ENCODE assay signal across 10 cellular contexts in the genomic region with DNA sequence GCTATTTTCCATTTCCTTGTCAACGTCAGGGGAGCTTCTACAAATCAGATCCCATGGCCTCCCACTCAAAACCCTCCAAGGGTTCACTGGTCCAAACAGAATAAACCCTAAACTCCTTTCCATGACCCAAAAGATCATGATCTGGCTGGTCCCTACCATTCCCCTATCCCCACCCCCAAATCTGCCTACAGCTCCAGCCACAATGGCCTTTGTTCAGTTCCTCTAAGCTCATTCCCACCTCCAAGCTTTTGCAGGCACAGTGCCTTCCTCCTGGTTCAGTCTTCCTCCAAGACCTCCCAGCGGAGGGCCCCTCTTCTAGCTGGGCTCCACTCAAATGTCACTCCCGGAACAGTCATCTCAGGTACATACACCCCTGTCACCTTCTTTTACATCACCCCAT. TPM values are rescaled to one million over a fixed set of nuclear protein-coding genes. Genes with fewer than 3 reads are reported as not detected.
DNase-seq lines count a peak whose midpoint lies in the region; ATAC-seq and TF ChIP-seq lines count a peak whose summit lies in the region.
"Had no signal": no experiment of that assay in that cellular context is flagged by ENCODE, and none has a peak within 500 bp of the region (broad histone marks: within the 10 kb centered on the region; RNA-seq: fewer than 3 reads in every experiment).

No MANE protein-coding gene starts in this region.

- ATAC-seq in gastroesophageal sphincter (no peak), GM21717 (IDR thresholded peaks at IDR 0.05; ENCODE audit: unreplicated experiment) (no peak), HG03469 (IDR thresholded peaks at IDR 0.05; ENCODE audit: unreplicated experiment) (no peak), GM21723 (IDR thresholded peaks at IDR 0.05; ENCODE audit: unreplicated experiment) (no peak)

- peaks cover 36% of the 10 kb centered on the region for H3K27me3 ChIP-seq in gastroesophageal sphincter
- H3K27me3 ChIP-seq in ovary, result no peaks in the 10 kb centered on the region

- H3K4me1 ChIP-seq in gastroesophageal sphincter, result peaks cover 0 to 39% (median 9%) of the 10 kb centered on the region in 3 donors
- H3K4me1 ChIP-seq in ovary (ENCODE audit: insufficient read depth), result peaks cover 14% of the 10 kb centered on the region

- intact Hi-C loops in ovary (cut with DNase I), result loop anchor here in 1 of 4 donors (5.0 kb wide), 1 partner anchor 165 kb away; the partner anchor contains the start of genes IQCK and KNOP1

- peaks cover 0 to 8% of the 10 kb centered on the region in 2 donors for H3K36me3 ChIP-seq in gastroesophageal sphincter
- no peaks in the 10 kb centered on the region for H3K36me3 ChIP-seq in ovary

- H3K27ac ChIP-seq in gastroesophageal sphincter (peak overlapping the region in 3 of 4 donors; percentile 58 to 80 (median 61)), ovary (peak overlapping the region; percentile 25 to 36)

- H3K9me3 ChIP-seq in gastroesophageal sphincter (no peaks in the 10 kb centered on the region), ovary (no peaks in the 10 kb centered on the region)

- TF ChIP-seq CTCF in gastroesophageal sphincter (IDR thresholded peaks at IDR 0.05) (no peak), ovary (IDR thresholded peaks at IDR 0.05) (no peak)

- WGBS in gastroesophageal sphincter (ENCODE audit: low coverage in 1 of 2), 2 donors, result 72 to 80% methylated on average over 3 of the region's 3 CpGs
- WGBS in ovary, 3 donors, result 81 to 88% (median 81%) methylated on average over 3 of the region's 3 CpGs

- TF ChIP-seq POLR2A in gastroesophageal sphincter (IDR thresholded peaks at IDR 0.05) (no peak), ovary (IDR thresholded peaks at IDR 0.05) (no peak)

- peak in 9 of 14 donors; percentile 50 to 75 (median 70) for DNase-seq in C1 segment of cervical spinal cord (lab: John Stamatoyannopoulos, UW)
- DNase-seq in NCI-H69 (lab: John Stamatoyannopoulos, UW), result peak; percentile 71
- DNase-seq in ovary, result no peak
- DNase-seq in NCI-H2107 treated with DMSO at 0.1 percent for 48 hours (lab: John Stamatoyannopoulos, UW; ENCODE audit: unreplicated experiment), result no peak
- DNase-seq: activated gamma-delta T cell treated with Interleukin-2 at 50 U/mL for 16 hours, NCI-H510A had no signal

- peak overlapping the region in 1 of 2 donors; percentile 72 for H3K4me3 ChIP-seq in gastroesophageal sphincter
- peak overlapping the region; percentile 62 for H3K4me3 ChIP-seq in ovary

- TF ChIP-seq EP300 in gastroesophageal sphincter (IDR thresholded peaks at IDR 0.05), result no peak
- no peak for TF ChIP-seq EP300 in ovary (IDR thresholded peaks at IDR 0.05)

RNA-seq across cellular contexts. Expression of gene GPRC5B, which starts 2.0 kb away (rescaled TPM):
- total RNA-seq in gastroesophageal sphincter, result 10 to 100 TPM; 11.5 to 29.2 (median 20.5) TPM
- total RNA-seq in ovary, result 10 to 100 TPM; 24.3 to 88.4 (median 46.9) TPM
- 10 to 100 TPM; 44.7 to 99.9 TPM for polyA plus RNA-seq in ovary

Comparison
In these comparisons a context has a peak if more than half of its experiments do, and no peak if none do; other contexts are left out.
1. DNase-seq: peak in C1 segment of cervical spinal cord (9 of 14) and NCI-H69 (single experiment); none in ovary (0 of 5) and NCI-H2107 treated with DMSO at 0.1 percent for 48 hours (single experiment).